In genomic region chr5:2507611-2508010, GRCh38 we compare ENCODE assay signal across 25 cellular contexts.
"Had no signal": no experiment of that assay in that cellular context is flagged by ENCODE, and none has a peak within 500 bp of the region (broad histone marks: within the 10 kb centered on the region; RNA-seq: fewer than 3 reads in every experiment).

No MANE protein-coding gene starts in this region.

- H3K9me3 ChIP-seq: colonic mucosa, gastroesophageal sphincter, heart left ventricle had no signal

- H3K27ac Mint-ChIP-seq: effector memory CD8-positive, alpha-beta T cell; endodermal cell; immature natural killer cell; memory B cell had no signal

- H3K4me2 ChIP-seq: hepatocyte had no signal

- H3K27me3 ChIP-seq: colonic mucosa, foreskin keratinocyte, hepatocyte had no signal

- H3K4me3 Mint-ChIP-seq: effector memory CD8-positive, alpha-beta T cell; endodermal cell; immature natural killer cell; memory B cell had no signal

- H3K27ac ChIP-seq: colonic mucosa, dorsolateral prefrontal cortex, epithelial cell of prostate, foreskin keratinocyte, gastroesophageal sphincter, heart left ventricle, hepatocyte, lower lobe of right lung had no signal

- H2AFZ ChIP-seq: hepatocyte had no signal

- H3K4me3 ChIP-seq: colonic mucosa, dorsolateral prefrontal cortex, gastroesophageal sphincter, heart left ventricle, hepatocyte, lower lobe of right lung had no signal

- DNase-seq: cerebellar nuclear complex; colonic mucosa; dermis blood vessel endothelial cell; dorsolateral prefrontal cortex; effector CD8-positive, alpha-beta T cell; effector memory CD8-positive, alpha-beta T cell; endodermal cell; erythroblast; foreskin keratinocyte; heart left ventricle; hypothalamus; immature natural killer cell; islet precursor cell; kidney glomerular epithelial cell; left colon; left ventricle myocardium superior; lower lobe of right lung; mesendoderm; midbrain had no signal

- H3K4me1 Mint-ChIP-seq: immature natural killer cell, memory B cell had no signal

- H3K4me1 ChIP-seq: colonic mucosa, foreskin keratinocyte, gastroesophageal sphincter, heart left ventricle, lower lobe of right lung had no signal

- H3K36me3 ChIP-seq: colonic mucosa, gastroesophageal sphincter, heart left ventricle, lower lobe of right lung had no signal

- ATAC-seq: effector memory CD8-positive, alpha-beta T cell; esophagus mucosa; foreskin keratinocyte; gastroesophageal sphincter; heart left ventricle; left colon; left lobe of liver; left ventricle myocardium superior; lower lobe of right lung had no signal

- H3K79me2 ChIP-seq: hepatocyte had no signal

- H3K36me3 Mint-ChIP-seq: immature natural killer cell, memory B cell had no signal
